ENCODE assay signal across 28 cellular contexts in the genomic region with DNA sequence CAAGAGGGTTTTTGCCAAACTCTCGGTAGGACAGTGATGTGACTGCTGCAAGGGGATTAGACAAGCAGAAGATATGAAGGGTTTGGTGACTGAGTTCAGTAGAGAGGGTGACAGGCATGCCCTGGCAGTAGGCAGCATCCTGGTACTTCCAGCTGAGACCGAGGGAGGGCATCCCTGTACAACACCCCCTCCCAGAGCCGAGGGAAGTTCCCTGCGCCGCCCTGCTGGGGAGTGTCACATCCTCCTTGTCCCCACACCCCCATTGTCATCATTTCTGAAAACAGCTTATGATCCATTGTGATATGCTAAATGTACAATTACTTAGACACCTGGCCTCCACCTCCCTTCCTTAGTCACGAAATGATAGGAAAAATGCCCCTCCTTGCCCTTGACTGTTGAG.
"Had no signal": no experiment of that assay in that cellular context is flagged by ENCODE, and none has a peak within 500 bp of the region (broad histone marks: within the 10 kb centered on the region; RNA-seq: fewer than 3 reads in every experiment).

No MANE protein-coding gene starts in this region.

- H3K9ac ChIP-seq: parathyroid adenoma had no signal

- H3K36me3 ChIP-seq: uterus had no signal

- H3K4me3 ChIP-seq: colonic mucosa, esophagus muscularis mucosa, gastroesophageal sphincter, heart right ventricle, lung, mucosa of descending colon, stomach, transverse colon, upper lobe of right lung, uterus had no signal

- H3K4me3 Mint-ChIP-seq: dendritic cell treated with granulocyte-macrophage colony-stimulating factor and Interleukin-4, amounts not matched to agents 40 ng/mL and 50 ng/mL, for 4 days; endodermal cell; memory B cell; naive B cell; natural killer cell treated with Interleukin-12 subunit alpha and Interleukin-12 subunit beta and Interleukin-15 and Interleukin-18, amount 100 ng/mL, for 72 hours; neural crest cell; stimulated activated effector memory CD8-positive, alpha-beta T cell treated with anti-CD3 and anti-CD28 coated beads, Interleukin-12 subunit alpha, Interleukin-12 subunit beta, amount 100 ng/mL, for 72 hours had no signal

- H3K27me3 Mint-ChIP-seq: dendritic cell treated with granulocyte-macrophage colony-stimulating factor and Interleukin-4, amounts not matched to agents 40 ng/mL and 50 ng/mL, for 4 days; memory B cell; naive B cell; natural killer cell treated with Interleukin-12 subunit alpha and Interleukin-12 subunit beta and Interleukin-15 and Interleukin-18, amount 100 ng/mL, for 72 hours; progenitor cell of endocrine pancreas had no signal

- DNase-seq: colonic mucosa; effector CD8-positive, alpha-beta T cell; endodermal cell; foreskin keratinocyte; heart right ventricle; hypothalamus; left ventricle myocardium superior; mucosa of descending colon; naive B cell; stimulated activated CD4-positive, alpha-beta T cell treated with anti-CD3 and anti-CD28 coated beads, Interleukin-2, amount 100 ng/mL, for 24 hours; stimulated activated CD4-positive, alpha-beta T cell treated with anti-CD3 and anti-CD28 coated beads, Interleukin-4, amount 100 ng/mL, for 24 hours; stimulated activated naive CD4-positive, alpha-beta T cell treated with Interleukin-2 at 50 U/mL for 16 hours; stomach; transverse colon; upper lobe of right lung; uterus had no signal

- ATAC-seq: foreskin keratinocyte; gastroesophageal sphincter; left ventricle myocardium superior; mucosa of descending colon; natural killer cell treated with Interleukin-12 subunit alpha and Interleukin-12 subunit beta and Interleukin-15 and Interleukin-18, amount 100 ng/mL, for 72 hours; sciatic nerve; stimulated activated effector memory CD8-positive, alpha-beta T cell treated with anti-CD3 and anti-CD28 coated beads, Interleukin-12 subunit alpha, Interleukin-12 subunit beta, amount 100 ng/mL, for 72 hours; upper lobe of right lung had no signal

- H3K27me3 ChIP-seq: colonic mucosa, esophagus muscularis mucosa, foreskin keratinocyte, gastroesophageal sphincter, heart right ventricle, neutrophil, stomach, transverse colon, upper lobe of right lung, uterus had no signal

- H3K27ac ChIP-seq: colonic mucosa, esophagus muscularis mucosa, foreskin keratinocyte, gastroesophageal sphincter, heart right ventricle, neutrophil, parathyroid adenoma, stomach, transverse colon, upper lobe of right lung, uterus had no signal

- H3K4me1 Mint-ChIP-seq: endodermal cell; memory B cell; neural crest cell; stimulated activated effector memory CD8-positive, alpha-beta T cell treated with anti-CD3 and anti-CD28 coated beads, Interleukin-12 subunit alpha, Interleukin-12 subunit beta, amount 100 ng/mL, for 72 hours had no signal

- H3K4me1 ChIP-seq: colonic mucosa, esophagus muscularis mucosa, foreskin keratinocyte, gastroesophageal sphincter, heart right ventricle, parathyroid adenoma, stomach, transverse colon, upper lobe of right lung, uterus had no signal

- H3K27ac Mint-ChIP-seq: dendritic cell treated with granulocyte-macrophage colony-stimulating factor and Interleukin-4, amounts not matched to agents 40 ng/mL and 50 ng/mL, for 4 days; endodermal cell; memory B cell; natural killer cell treated with Interleukin-12 subunit alpha and Interleukin-12 subunit beta and Interleukin-15 and Interleukin-18, amount 100 ng/mL, for 72 hours; progenitor cell of endocrine pancreas; stimulated activated effector memory CD8-positive, alpha-beta T cell treated with anti-CD3 and anti-CD28 coated beads, Interleukin-12 subunit alpha, Interleukin-12 subunit beta, amount 100 ng/mL, for 72 hours had no signal
